Comparison of ENCODE assay signal across 1 cellular context in the genomic region with DNA sequence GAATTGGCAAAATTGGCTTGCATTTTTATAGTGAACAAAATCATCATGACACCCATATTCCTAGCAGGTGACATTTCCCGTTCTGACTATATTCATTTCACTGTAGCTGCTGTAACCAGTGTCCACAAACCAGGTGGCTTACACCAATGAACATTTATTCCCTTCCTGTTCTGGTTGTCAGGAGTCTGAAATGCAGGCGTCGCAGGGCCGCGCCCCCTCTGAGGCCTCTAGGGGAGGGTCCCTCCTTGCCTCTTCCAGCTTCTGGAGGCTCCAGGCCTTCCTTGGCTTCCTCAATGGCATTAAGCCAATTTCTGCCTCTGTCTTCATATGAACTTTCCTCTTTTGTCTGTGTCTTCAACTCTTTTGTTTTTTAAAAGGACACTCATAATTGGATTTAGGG.
TF ChIP-seq lines count a peak whose summit lies in the region.

No MANE protein-coding gene starts in this region.

TF ChIP-seq in SK-N-SH, 30 proteins besides CTCF, POLR2A, EP300 and RAD21 (continued from another document):
- TF ChIP-seq PBX3 (IDR thresholded peaks at IDR 0.05), result no peak
- no peak for TF ChIP-seq IRF3 (IDR thresholded peaks at IDR 0.05; ENCODE audit: low read depth, low read length)
- no peak for TF ChIP-seq CHD2 (IDR thresholded peaks at IDR 0.05; ENCODE audit: low read length, partially characterized antibody)
- no peak for TF ChIP-seq ZBTB33 (IDR thresholded peaks at IDR 0.05; ENCODE audit: borderline replicate concordance, low read depth)
- TF ChIP-seq SIN3A (IDR thresholded peaks at IDR 0.05; ENCODE audit: borderline replicate concordance, low read depth, low read length), result no peak
- TF ChIP-seq MEF2A (IDR thresholded peaks at IDR 0.05; ENCODE audit: borderline replicate concordance, low read depth), result no peak
- no peak for TF ChIP-seq REST (IDR thresholded peaks at IDR 0.05; ENCODE audit: low read depth, low read length)
- no peak for TF ChIP-seq FOSL2 (IDR thresholded peaks at IDR 0.05; ENCODE audit: borderline replicate concordance, low read depth)
- TF ChIP-seq TCF12 (IDR thresholded peaks at IDR 0.05), result no peak
- TF ChIP-seq RCOR1 (IDR thresholded peaks at IDR 0.05; ENCODE audit: low read length), result no peak
- TF ChIP-seq NFIC (IDR thresholded peaks at IDR 0.05; ENCODE audit: borderline replicate concordance), result no peak
